Comparison of ENCODE assay signal across 8 cellular contexts in genomic region chr10:24952146-24952700, GRCh38. TPM values are rescaled to one million over a fixed set of nuclear protein-coding genes. Genes with fewer than 3 reads are reported as not detected.
DNase-seq lines count a peak whose midpoint lies in the region; ATAC-seq and TF ChIP-seq lines count a peak whose summit lies in the region.

Gene PRTFDC1 (minus strand): TSS chr10:24952606. CDS start chr10:24952575, 31 bp downstream.

- TF ChIP-seq POLR2A in vagina (IDR thresholded peaks at IDR 0.05), result no peak

- DNase-seq in DMS114 treated with DMSO at 0.1 percent for 48 hours (lab: John Stamatoyannopoulos, UW; ENCODE audit: unreplicated experiment) (peak; percentile 13), HuH-7.5 (ENCODE audit: low spot score) (peak; percentile 59), fibroblast of mammary gland (ENCODE audit: low read depth) (no peak), vagina (ENCODE audit: extremely low spot score in 2 of 2) (no peak), MV-4-11 (lab: John Stamatoyannopoulos, UW) (no peak)
- peak; percentile 23 for DNase-seq in activated CD8-positive, alpha-beta memory T cell treated with anti-CD3 and anti-CD28 coated beads, Interleukin-2, amount 50 U/mL, for 4 hours
- DNase-seq in natural killer cell treated with Interleukin-12 subunit alpha and Interleukin-12 subunit beta and Interleukin-15 and Interleukin-18, amount 100 ng/mL, for 72 hours (ENCODE audit: low spot score), result no peak

- H3K36me3 Mint-ChIP-seq in natural killer cell treated with Interleukin-12 subunit alpha and Interleukin-12 subunit beta and Interleukin-15 and Interleukin-18, amount 100 ng/mL, for 72 hours, result no peaks in the 10 kb centered on the region

- H3K36me3 ChIP-seq in vagina, result no peaks in the 10 kb centered on the region

- H3K27ac Mint-ChIP-seq in natural killer cell treated with Interleukin-12 subunit alpha and Interleukin-12 subunit beta and Interleukin-15 and Interleukin-18, amount 100 ng/mL, for 72 hours, result peak within 1 kb of the TSS; percentile 60 to 69

- H3K4me3 ChIP-seq in fibroblast of mammary gland (ENCODE audit: control insufficient read depth, low read depth, low read length) (peak within 1 kb of the TSS; percentile 55), vagina (peak within 1 kb of the TSS; percentile 67 to 84)

- H3K27me3 ChIP-seq in vagina, result no peaks in the 10 kb centered on the region

- no peaks in the 10 kb centered on the region for H3K9me3 ChIP-seq in vagina

- peaks cover 14 to 15% of the 10 kb centered on the region in 2 donors for H3K4me1 Mint-ChIP-seq in natural killer cell treated with Interleukin-12 subunit alpha and Interleukin-12 subunit beta and Interleukin-15 and Interleukin-18, amount 100 ng/mL, for 72 hours (ENCODE audit: low read depth in 2 of 2)

- H3K27me3 Mint-ChIP-seq in natural killer cell treated with Interleukin-12 subunit alpha and Interleukin-12 subunit beta and Interleukin-15 and Interleukin-18, amount 100 ng/mL, for 72 hours, result no peaks in the 10 kb centered on the region

- H3K4me1 ChIP-seq in vagina, result peaks cover 30% of the 10 kb centered on the region

- H3K4me3 Mint-ChIP-seq in natural killer cell treated with Interleukin-12 subunit alpha and Interleukin-12 subunit beta and Interleukin-15 and Interleukin-18, amount 100 ng/mL, for 72 hours, result peak within 1 kb of the TSS; percentile 80

- no peaks in the 10 kb centered on the region for H3K9me3 Mint-ChIP-seq in natural killer cell treated with Interleukin-12 subunit alpha and Interleukin-12 subunit beta and Interleukin-15 and Interleukin-18, amount 100 ng/mL, for 72 hours

- peak within 1 kb of the TSS; percentile 90 for H3K27ac ChIP-seq in vagina

- ATAC-seq in GM19467 (IDR thresholded peaks at IDR 0.05; ENCODE audit: unreplicated experiment), result peak; percentile 23
- peak; percentile 28 to 52 for ATAC-seq in natural killer cell treated with Interleukin-12 subunit alpha and Interleukin-12 subunit beta and Interleukin-15 and Interleukin-18, amount 100 ng/mL, for 72 hours

- TF ChIP-seq CTCF in fibroblast of mammary gland (conservative IDR thresholded peaks at IDR 0.05; ENCODE audit: control insufficient read depth, insufficient read depth, low read depth, low read length) (peak; percentile 7), vagina (IDR thresholded peaks at IDR 0.05) (no peak)

- intact Hi-C loops in vagina (cut with DNase I), result loop anchor here (2.0 kb wide), 1 partner anchor 229 kb away; the partner anchor contains the start of gene ARHGAP21

RNA-seq across cellular contexts. Expression of gene PRTFDC1, which starts in this region (rescaled TPM):
- total RNA-seq in natural killer cell treated with Interleukin-12 subunit alpha and Interleukin-12 subunit beta and Interleukin-15 and Interleukin-18, amount 100 ng/mL, for 72 hours, result under 1 TPM in 1 of 2 donors, not detected in 1; 0.69 TPM
- total RNA-seq in vagina, result 7.6 TPM

Comparison
In these comparisons a context has a peak if more than half of its experiments do, and no peak if none do; other contexts are left out.
1. Peak in ATAC-seq in natural killer cell treated with Interleukin-12 subunit alpha and Interleukin-12 subunit beta and Interleukin-15 and Interleukin-18, amount 100 ng/mL, for 72 hours; RNA of the gene not detected or under 1 TPM.
2. DNase-seq: peak in DMS114 treated with DMSO at 0.1 percent for 48 hours (single experiment), HuH-7.5 (single experiment) and activated CD8-positive, alpha-beta memory T cell treated with anti-CD3 and anti-CD28 coated beads, Interleukin-2, amount 50 U/mL, for 4 hours (single experiment); none in fibroblast of mammary gland (single experiment), natural killer cell treated with Interleukin-12 subunit alpha and Interleukin-12 subunit beta and Interleukin-15 and Interleukin-18, amount 100 ng/mL, for 72 hours (single experiment), vagina (0 of 2) and MV-4-11 (single experiment).